ENCODE assay signal across 12 cellular contexts in genomic region chr3:187062526-187063177, GRCh38.
A peak's percentile ranks its signal among the peaks of the same experiment; 100 is the strongest.
DNase-seq lines count a peak whose midpoint lies in the region; ATAC-seq and TF ChIP-seq lines count a peak whose summit lies in the region.
"Had no signal": no experiment of that assay in that cellular context is flagged by ENCODE, and none has a peak within 500 bp of the region (broad histone marks: within the 10 kb centered on the region; RNA-seq: fewer than 3 reads in every experiment).

No MANE protein-coding gene starts in this region.

- no peaks in the 10 kb centered on the region for H3K27me3 Mint-ChIP-seq in CD4-positive, alpha-beta T cell
- H3K27me3 Mint-ChIP-seq in CD14-positive monocyte (ENCODE audit: low read depth in 3 of 3): no peaks in the 10 kb centered on the region

- peak overlapping the region; percentile 7 for H3K27ac ChIP-seq in CD4-positive, alpha-beta T cell (ENCODE audit: low read depth, low read length)
- peak overlapping the region; percentile 74 for H3K27ac ChIP-seq in lower lobe of right lung
- H3K27ac ChIP-seq: thoracic aorta had no signal

- H3K4me3 ChIP-seq in astrocyte of the cerebellum (ENCODE audit: low read depth, low read length) (no peak overlapping the region), lower lobe of right lung (no peak overlapping the region)
- H3K4me3 ChIP-seq: thoracic aorta had no signal

- no peaks in the 10 kb centered on the region for H3K9me3 Mint-ChIP-seq in CD4-positive, alpha-beta T cell
- H3K9me3 Mint-ChIP-seq in CD14-positive monocyte: peaks cover 4 to 9% (median 7%) of the 10 kb centered on the region in 7 donors

- peaks cover 41% of the 10 kb centered on the region for H3K4me1 ChIP-seq in lower lobe of right lung

- H3K36me3 ChIP-seq in lower lobe of right lung: peaks cover 8% of the 10 kb centered on the region

- peaks cover 5% of the 10 kb centered on the region for H3K9me3 ChIP-seq in CD4-positive, alpha-beta T cell (ENCODE audit: control insufficient read depth, low read length)
- H3K9me3 ChIP-seq in lower lobe of right lung: no peaks in the 10 kb centered on the region

- H3K27me3 ChIP-seq in CD4-positive, alpha-beta T cell (ENCODE audit: control insufficient read depth, insufficient read depth, low read length): no peaks in the 10 kb centered on the region
- no peaks in the 10 kb centered on the region for H3K27me3 ChIP-seq in lower lobe of right lung (ENCODE audit: low read depth)

- intact Hi-C loops in CD4-positive, alpha-beta T cell (cut with DNase I, micrococcal nuclease): no loop called here
- intact Hi-C loops in lower lobe of right lung (cut with DNase I) (no loop called here), CD14-positive monocyte (cut with micrococcal nuclease) (no loop called here)

- TF ChIP-seq CTCF in CD4-positive, alpha-beta T cell (IDR thresholded peaks at IDR 0.05): no peak
- TF ChIP-seq CTCF in astrocyte of the cerebellum (IDR thresholded peaks at IDR 0.05; ENCODE audit: low read depth, low read length, missing control alignments): no peak
- no peak for TF ChIP-seq CTCF in lower lobe of right lung (IDR thresholded peaks at IDR 0.05)
- TF ChIP-seq CTCF in CD14-positive monocyte (IDR thresholded peaks at IDR 0.05): no peak

- no peak for DNase-seq in CD4-positive, alpha-beta T cell
- DNase-seq in M059J (ENCODE audit: low read depth): peak; percentile 16
- DNase-seq in astrocyte of the cerebellum (ENCODE audit: low read depth): peak; percentile 18
- no peak for DNase-seq in lower lobe of right lung
- no peak for DNase-seq in islet precursor cell
- DNase-seq in CD14-positive monocyte (ENCODE audit: low spot score): no peak
- DNase-seq: activated CD4-positive, alpha-beta T cell treated with anti-CD3 and anti-CD28 coated beads, Interleukin-2, amount 50 U/mL, for 48 hours; NCI-H1092 had no signal

- H3K4me1 Mint-ChIP-seq in CD4-positive, alpha-beta T cell (ENCODE audit: low read depth): peaks cover 83% of the 10 kb centered on the region
- H3K4me1 Mint-ChIP-seq in CD14-positive monocyte: peaks cover 37% of the 10 kb centered on the region

- ATAC-seq in CD4-positive, alpha-beta T cell (ENCODE audit: poor library complexity): no peak
- ATAC-seq in lower lobe of right lung (peak; percentile 42 to 50), HG03039 (IDR thresholded peaks at IDR 0.05; ENCODE audit: unreplicated experiment) (no peak), HG02678 (IDR thresholded peaks at IDR 0.05; ENCODE audit: unreplicated experiment) (no peak)
- ATAC-seq: HCT116 had no signal

- H3K36me3 Mint-ChIP-seq in CD4-positive, alpha-beta T cell (ENCODE audit: low read depth): peaks cover 96% of the 10 kb centered on the region
- peaks cover 47 to 55% of the 10 kb centered on the region in 2 donors for H3K36me3 Mint-ChIP-seq in CD14-positive monocyte

- CTCF ChIA-PET in CD4-positive, alpha-beta T cell (lab: Charles Lee): interaction anchor here (0.9 kb wide), 1 partner anchor 35 kb away, joined by 3 read pairs; no protein-coding TSS in a partner anchor

- in situ Hi-C loops in astrocyte of the cerebellum (cut with HindIII; ENCODE audit: low sequenced_read_pairs): no loop called here

- POLR2A ChIA-PET in CD4-positive, alpha-beta T cell (lab: Charles Lee): interaction anchor here (0.6 to 1.3 kb wide), 6 partner anchors 12 to 212 kb away, joined by 3 read pairs; no protein-coding TSS in a partner anchor

- peak overlapping the region; percentile 5 for H3K4me3 Mint-ChIP-seq in CD4-positive, alpha-beta T cell
- no peak overlapping the region for H3K4me3 Mint-ChIP-seq in CD14-positive monocyte

- H3K27ac Mint-ChIP-seq in CD4-positive, alpha-beta T cell: peak overlapping the region; percentile 79
- peak overlapping the region in 2 of 7 donors; percentile 35 to 55 for H3K27ac Mint-ChIP-seq in CD14-positive monocyte

Comparison
In these comparisons a context has a peak if more than half of its experiments do, and no peak if none do; other contexts are left out.
1. ATAC-seq: peak in lower lobe of right lung (2 of 2); none in CD4-positive, alpha-beta T cell (single experiment), HG03039 (single experiment) and HG02678 (single experiment).
2. DNase-seq: peak in M059J (single experiment) and astrocyte of the cerebellum (single experiment); none in CD4-positive, alpha-beta T cell (0 of 10), lower lobe of right lung (single experiment), islet precursor cell (single experiment) and CD14-positive monocyte (single experiment).